13 cellular contexts compared by ENCODE assay signal in genomic region chr3:169026543-169027181, GRCh38.
DNase-seq lines count a peak whose midpoint lies in the region; ATAC-seq and TF ChIP-seq lines count a peak whose summit lies in the region.
"Had no signal": no experiment of that assay in that cellular context is flagged by ENCODE, and none has a peak within 500 bp of the region (broad histone marks: within the 10 kb centered on the region; RNA-seq: fewer than 3 reads in every experiment).

No MANE protein-coding gene starts in this region.

- DNase-seq in NCI-H1417 (lab: John Stamatoyannopoulos, UW) (peak in 2 of 3 experiments; percentile 13 to 69), NCI-H1417 treated with DMSO at 0.1 percent for 48 hours (lab: John Stamatoyannopoulos, UW) (no peak), fibroblast of the conjunctiva (ENCODE audit: low read depth) (peak; percentile 83), stromal cell of bone marrow (ENCODE audit: low read depth) (peak; percentile 87), HUDEP-2 (lab: John Stamatoyannopoulos, UW; ENCODE audit: unreplicated experiment in 76 of 76) (no peak), sigmoid colon (no peak), left ventricle myocardium superior (no peak)
- DNase-seq: 8988T; activated naive CD4-positive, alpha-beta T cell; heart right ventricle; ovary had no signal

- WGBS in sigmoid colon, 2 donors = 17 to 52% methylated on average over 5 of the region's 5 CpGs

- H3K4me3 ChIP-seq in sigmoid colon = no peak overlapping the region
- H3K4me3 ChIP-seq: GM12878, heart right ventricle, ovary had no signal

- ATAC-seq in SK-N-SH treated with all-trans-retinoic acid at 6 μM for 48 hours (peak; percentile 79), left ventricle myocardium superior (no peak)
- ATAC-seq: GM12878 had no signal

- intact Hi-C loops in sigmoid colon (cut with DNase I) = no loop called here
- intact Hi-C loops in left ventricle myocardium superior (cut with micrococcal nuclease) = no loop called here

- no peaks in the 10 kb centered on the region for H3K9me3 ChIP-seq in sigmoid colon
- H3K9me3 ChIP-seq: ovary had no signal

- no peaks in the 10 kb centered on the region for H3K36me3 ChIP-seq in sigmoid colon
- H3K36me3 ChIP-seq: heart right ventricle, ovary had no signal

- H3K27me3 ChIP-seq in sigmoid colon = no peaks in the 10 kb centered on the region
- H3K27me3 ChIP-seq: heart right ventricle, ovary had no signal

- H3K27ac ChIP-seq in sigmoid colon = no peak overlapping the region
- H3K27ac ChIP-seq: heart right ventricle, ovary had no signal

- no peak for TF ChIP-seq EP300 in sigmoid colon (IDR thresholded peaks at IDR 0.05)

- TF ChIP-seq CTCF in sigmoid colon (IDR thresholded peaks at IDR 0.05) = no peak

- no peak for TF ChIP-seq POLR2A in sigmoid colon (IDR thresholded peaks at IDR 0.05)

- peaks cover 0 to 8% (median 0%) of the 10 kb centered on the region in 4 donors for H3K4me1 ChIP-seq in sigmoid colon

TF ChIP-seq in SK-N-SH treated with all-trans-retinoic acid at 6 μM for 48 hours, 23 proteins besides CTCF, POLR2A, EP300 and RAD21:
- TF ChIP-seq TCF4 (CRISPR knock-in tag; IDR thresholded peaks at IDR 0.05; ENCODE audit: borderline replicate concordance) = no peak
- TF ChIP-seq ZNF70 (CRISPR knock-in tag; IDR thresholded peaks at IDR 0.05) = no peak
- TF ChIP-seq RARB (CRISPR knock-in tag; IDR thresholded peaks at IDR 0.05) = no peak
- TF ChIP-seq OSR1 (CRISPR knock-in tag; IDR thresholded peaks at IDR 0.05) = no peak
- TF ChIP-seq, protein P1, sequence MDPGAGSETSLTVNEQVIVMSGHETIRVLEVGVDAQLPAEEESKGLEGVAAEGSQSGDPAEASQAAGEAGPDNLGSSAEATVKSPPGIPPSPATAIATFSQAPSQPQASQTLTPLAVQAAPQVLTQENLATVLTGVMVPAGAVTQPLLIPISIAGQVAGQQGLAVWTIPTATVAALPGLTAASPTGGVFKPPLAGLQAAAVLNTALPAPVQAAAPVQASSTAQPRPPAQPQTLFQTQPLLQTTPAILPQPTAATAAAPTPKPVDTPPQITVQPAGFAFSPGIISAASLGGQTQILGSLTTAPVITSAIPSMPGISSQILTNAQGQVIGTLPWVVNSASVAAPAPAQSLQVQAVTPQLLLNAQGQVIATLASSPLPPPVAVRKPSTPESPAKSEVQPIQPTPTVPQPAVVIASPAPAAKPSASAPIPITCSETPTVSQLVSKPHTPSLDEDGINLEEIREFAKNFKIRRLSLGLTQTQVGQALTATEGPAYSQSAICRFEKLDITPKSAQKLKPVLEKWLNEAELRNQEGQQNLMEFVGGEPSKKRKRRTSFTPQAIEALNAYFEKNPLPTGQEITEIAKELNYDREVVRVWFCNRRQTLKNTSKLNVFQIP (CRISPR knock-in tag; IDR thresholded peaks at IDR 0.05; ENCODE audit: borderline replicate concordance, low read depth) = no peak
- no peak for TF ChIP-seq ISL1 (CRISPR knock-in tag; IDR thresholded peaks at IDR 0.05)
- TF ChIP-seq, protein P2, sequence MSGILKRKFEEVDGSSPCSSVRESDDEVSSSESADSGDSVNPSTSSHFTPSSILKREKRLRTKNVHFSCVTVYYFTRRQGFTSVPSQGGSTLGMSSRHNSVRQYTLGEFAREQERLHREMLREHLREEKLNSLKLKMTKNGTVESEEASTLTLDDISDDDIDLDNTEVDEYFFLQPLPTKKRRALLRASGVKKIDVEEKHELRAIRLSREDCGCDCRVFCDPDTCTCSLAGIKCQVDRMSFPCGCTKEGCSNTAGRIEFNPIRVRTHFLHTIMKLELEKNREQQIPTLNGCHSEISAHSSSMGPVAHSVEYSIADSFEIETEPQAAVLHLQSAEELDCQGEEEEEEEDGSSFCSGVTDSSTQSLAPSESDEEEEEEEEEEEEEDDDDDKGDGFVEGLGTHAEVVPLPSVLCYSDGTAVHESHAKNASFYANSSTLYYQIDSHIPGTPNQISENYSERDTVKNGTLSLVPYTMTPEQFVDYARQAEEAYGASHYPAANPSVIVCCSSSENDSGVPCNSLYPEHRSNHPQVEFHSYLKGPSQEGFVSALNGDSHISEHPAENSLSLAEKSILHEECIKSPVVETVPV (CRISPR knock-in tag; IDR thresholded peaks at IDR 0.05) = no peak
- no peak for TF ChIP-seq ZNF8 (CRISPR knock-in tag; IDR thresholded peaks at IDR 0.05)
- no peak for TF ChIP-seq ZFP3 (CRISPR knock-in tag; IDR thresholded peaks at IDR 0.05)
- no peak for TF ChIP-seq ZC3H10 (CRISPR knock-in tag; IDR thresholded peaks at IDR 0.05)
- TF ChIP-seq ARNTL (CRISPR knock-in tag; IDR thresholded peaks at IDR 0.05; ENCODE audit: borderline replicate concordance, low read depth) = no peak
- no peak for TF ChIP-seq SNAI2 (CRISPR knock-in tag; IDR thresholded peaks at IDR 0.05)
- no peak for TF ChIP-seq TOX (CRISPR knock-in tag; IDR thresholded peaks at IDR 0.05; ENCODE audit: borderline replicate concordance)

Comparison
In these comparisons a context has a peak if more than half of its experiments do, and no peak if none do; other contexts are left out.
1. DNase-seq: peak in NCI-H1417 (2 of 3), fibroblast of the conjunctiva (single experiment) and stromal cell of bone marrow (single experiment); none in NCI-H1417 treated with DMSO at 0.1 percent for 48 hours (single experiment), HUDEP-2 (0 of 76), sigmoid colon (single experiment) and left ventricle myocardium superior (single experiment).